Comparison of ENCODE assay signal across 8 cellular contexts in genomic region chr14:76977793-76978730, GRCh38. TPM values are rescaled to one million over a fixed set of nuclear protein-coding genes. Genes with fewer than 3 reads are reported as not detected.
A peak's percentile ranks its signal among the peaks of the same experiment; 100 is the strongest.
DNase-seq lines count a peak whose midpoint lies in the region; FAIRE-seq and TF ChIP-seq lines count a peak whose summit lies in the region.

No MANE protein-coding gene starts in this region.

- BruUV-seq in endothelial cell of umbilical vein (replicated peaks; lab: Mats Ljungman, UMichigan) = no TSS peak

- H2AFZ ChIP-seq in endothelial cell of umbilical vein (ENCODE audit: low read depth, low read length) = peak overlapping the region; percentile 28

- peak; percentile 42 for FAIRE-seq in HTR-8/SVneo (lab: Jason Lieb, UNC)
- FAIRE-seq in endothelial cell of umbilical vein (lab: Jason Lieb, UNC) = no peak
- FAIRE-seq in urothelium cell line (lab: Jason Lieb, UNC) = peak; percentile 61

- H3K9me3 Mint-ChIP-seq in endothelial cell (ENCODE audit: unreplicated experiment) = no peaks in the 10 kb centered on the region

- no peak overlapping the region for H3K27ac Mint-ChIP-seq in endothelial cell (ENCODE audit: unreplicated experiment)

- H3K4me3 Mint-ChIP-seq in endothelial cell (ENCODE audit: unreplicated experiment) = no peak overlapping the region

- intact Hi-C loops in endothelial cell of umbilical vein (cut with micrococcal nuclease) = no loop called here
- intact Hi-C loops in ovary (cut with DNase I) = no loop called here

- CTCF ChIA-PET in endothelial cell of umbilical vein (lab: Charles Lee) = interaction anchor here (0.6 to 1.3 kb wide), 2 partner anchors 10 to 71 kb away, joined by 4 to 6 read pairs; no protein-coding TSS in a partner anchor

- POLR2A ChIA-PET in endothelial cell of umbilical vein (lab: Charles Lee) = no interaction called here

- no peaks in the 10 kb centered on the region for H3K36me3 Mint-ChIP-seq in endothelial cell (ENCODE audit: low read depth, unreplicated experiment)

- H3K4me3 ChIP-seq in endothelial cell of umbilical vein (replicated peaks in 1 of 3; ENCODE audit: insufficient read depth in 1 of 3, low read depth in 1 of 3, low read length in 3 of 3) (no peak overlapping the region), ovary (no peak overlapping the region)

- no peak for TF ChIP-seq EP300 in ovary (IDR thresholded peaks at IDR 0.05)

- DNase-seq in Ammon's horn (ENCODE audit: low spot score) (peak; percentile 66), GM20000 (ENCODE audit: low spot score) (peak; percentile 87), HTR-8/SVneo (ENCODE audit: insufficient read length, low spot score) (no peak), endothelial cell of umbilical vein (ENCODE audit: low read depth, low spot score) (no peak), ovary (peak in 4 of 5 donors; percentile 35 to 61 (median 50)), urothelium cell line (ENCODE audit: low spot score) (peak; percentile 46), endothelial cell (ENCODE audit: low spot score) (no peak)
- peak; percentile 82 to 89 for DNase-seq in activated CD4-positive, alpha-beta T cell treated with anti-CD3 and anti-CD28 coated beads, Interleukin-2, amount 50 U/mL, for 48 hours

- H4K20me1 ChIP-seq in endothelial cell of umbilical vein (replicated peaks; ENCODE audit: control insufficient read depth, extremely low read depth, insufficient read depth, low read length) = no peaks in the 10 kb centered on the region

- TF ChIP-seq POLR2A in endothelial cell of umbilical vein (IDR thresholded peaks at IDR 0.05; ENCODE audit: low read depth, low read length) = no peak
- TF ChIP-seq POLR2A in ovary (IDR thresholded peaks at IDR 0.05) = no peak

- 57 to 65% (median 58%) methylated on average over 15 of the region's 15 CpGs for WGBS in ovary, 3 donors

- H3K9ac ChIP-seq in endothelial cell of umbilical vein (replicated peaks; ENCODE audit: extremely low read depth, insufficient read depth, low read length) = no peak overlapping the region

- dilution Hi-C loops in endothelial cell of umbilical vein (cut with MboI; ENCODE audit: extremely low pct_ligation_motif_present, low sequenced_read_pairs) = no loop called here

- no peak overlapping the region for H3K27ac ChIP-seq in endothelial cell of umbilical vein (ENCODE audit: insufficient read depth, low read depth, low read length)
- no peak overlapping the region for H3K27ac ChIP-seq in ovary

- no peaks in the 10 kb centered on the region for H3K9me1 ChIP-seq in endothelial cell of umbilical vein (replicated peaks; ENCODE audit: control insufficient read depth, extremely low read depth, insufficient read depth, low read length)

- no peaks in the 10 kb centered on the region for H3K4me1 Mint-ChIP-seq in endothelial cell (ENCODE audit: unreplicated experiment)

- H3K27me3 Mint-ChIP-seq in endothelial cell (ENCODE audit: unreplicated experiment) = no peaks in the 10 kb centered on the region

- H3K79me2 ChIP-seq in endothelial cell of umbilical vein (ENCODE audit: control insufficient read depth, insufficient read depth, low read length) = no peaks in the 10 kb centered on the region

- no peaks in the 10 kb centered on the region for H3K27me3 ChIP-seq in endothelial cell of umbilical vein (ENCODE audit: control insufficient read depth in 2 of 2, insufficient read depth in 2 of 2, low read length in 2 of 2)
- H3K27me3 ChIP-seq in ovary = no peaks in the 10 kb centered on the region

- no peaks in the 10 kb centered on the region for H3K4me1 ChIP-seq in endothelial cell of umbilical vein (ENCODE audit: control insufficient read depth, extremely low read depth, insufficient read depth, low read length)
- H3K4me1 ChIP-seq in ovary (ENCODE audit: insufficient read depth) = peaks cover 3% of the 10 kb centered on the region

- no peaks in the 10 kb centered on the region for H3K9me3 ChIP-seq in endothelial cell of umbilical vein (replicated peaks; ENCODE audit: control insufficient read depth, insufficient read depth, low read length)
- H3K9me3 ChIP-seq in ovary = no peaks in the 10 kb centered on the region

- no peaks in the 10 kb centered on the region for H3K36me3 ChIP-seq in endothelial cell of umbilical vein (ENCODE audit: control insufficient read depth in 2 of 2, extremely low read depth in 1 of 2, insufficient read depth in 2 of 2, low read length in 2 of 2)
- no peaks in the 10 kb centered on the region for H3K36me3 ChIP-seq in ovary

- no peak overlapping the region for H3K4me2 ChIP-seq in endothelial cell of umbilical vein (ENCODE audit: insufficient read depth, low read length)

- no peak for TF ChIP-seq CTCF in GM20000 (IDR thresholded peaks at IDR 0.05; ENCODE audit: extremely low read depth, missing control alignments)
- TF ChIP-seq CTCF in endothelial cell of umbilical vein (IDR thresholded peaks at IDR 0.05; ENCODE audit: extremely low read depth in 1 of 2, insufficient read depth in 1 of 2, low read depth in 1 of 2, low read length in 2 of 2) = no peak
- no peak for TF ChIP-seq CTCF in ovary (IDR thresholded peaks at IDR 0.05)
- no peak for TF ChIP-seq CTCF in endothelial cell (IDR thresholded peaks at IDR 0.05; ENCODE audit: unreplicated experiment)

TF ChIP-seq in endothelial cell of umbilical vein, 7 proteins besides CTCF, POLR2A, EP300 and RAD21:
- TF ChIP-seq EZH2 (IDR thresholded peaks at IDR 0.05; ENCODE audit: borderline replicate concordance, low read depth, low read length, severe bottlenecking) = no peak
- TF ChIP-seq JUN (IDR thresholded peaks at IDR 0.05; ENCODE audit: borderline replicate concordance, insufficient read depth, insufficient read length, low read depth) = no peak
- no peak for TF ChIP-seq MAX (IDR thresholded peaks at IDR 0.05; ENCODE audit: insufficient read depth, insufficient read length)
- TF ChIP-seq POLR2AphosphoS5 (IDR thresholded peaks at IDR 0.05; ENCODE audit: insufficient read depth, low read depth, low read length) = no peak
- TF ChIP-seq MYC (IDR thresholded peaks at IDR 0.05; ENCODE audit: low read depth, low read length) = no peak
- TF ChIP-seq FOS (IDR thresholded peaks at IDR 0.05; ENCODE audit: borderline replicate concordance, insufficient read depth, low read length) = no peak
- no peak for TF ChIP-seq GATA2 (IDR thresholded peaks at IDR 0.05; ENCODE audit: insufficient read depth, insufficient read length, low read depth, low read length)

RNA-seq across cellular contexts. Expression of gene IRF2BPL, which starts 50.4 kb away (rescaled TPM):
- total RNA-seq in endothelial cell of umbilical vein (23.1 and 23.3 TPM in 2 replicates), ovary (100 to 1,000 TPM in 2 of 7 donors, 10 to 100 TPM in 5; 52.2 to 126 (median 78.4) TPM), endothelial cell (ENCODE audit: unreplicated experiment) (8.6 TPM)
- polyA plus RNA-seq in endothelial cell of umbilical vein (9.3 and 11.8 TPM in 2 replicates), ovary (10 to 100 TPM; 14.1 to 35.0 TPM)
- 5.0 and 8.9 TPM in 2 replicates for polyA plus RNA-seq in endothelial cell of umbilical vein (2011; cell fraction: cytosol; rRNA removed)
- 8.3 and 11.8 TPM in 2 replicates for polyA plus RNA-seq in endothelial cell of umbilical vein (2011; cell fraction: nucleus; rRNA removed)
- 9.8 and 13.7 TPM in 2 replicates for polyA plus RNA-seq in endothelial cell of umbilical vein (2012)
- polyA minus RNA-seq in endothelial cell of umbilical vein = 6.5 and 8.8 TPM in 2 replicates
- 14.1 TPM for polyA minus RNA-seq in endothelial cell of umbilical vein (2011; cell fraction: cytosol; rRNA and poly(A)+ RNA removed)
- polyA minus RNA-seq in endothelial cell of umbilical vein (2011; cell fraction: nucleus; rRNA and poly(A)+ RNA removed) = 4.9 and 14.9 TPM in 2 replicates

Comparison
In these comparisons a context has a peak if more than half of its experiments do, and no peak if none do; other contexts are left out.
1. DNase-seq: peak in Ammon's horn (single experiment), GM20000 (single experiment), activated CD4-positive, alpha-beta T cell treated with anti-CD3 and anti-CD28 coated beads, Interleukin-2, amount 50 U/mL, for 48 hours (2 of 2), ovary (4 of 5) and urothelium cell line (single experiment); none in HTR-8/SVneo (single experiment), endothelial cell of umbilical vein (single experiment) and endothelial cell (single experiment).